15 cellular contexts compared by ENCODE assay signal in the genomic region with DNA sequence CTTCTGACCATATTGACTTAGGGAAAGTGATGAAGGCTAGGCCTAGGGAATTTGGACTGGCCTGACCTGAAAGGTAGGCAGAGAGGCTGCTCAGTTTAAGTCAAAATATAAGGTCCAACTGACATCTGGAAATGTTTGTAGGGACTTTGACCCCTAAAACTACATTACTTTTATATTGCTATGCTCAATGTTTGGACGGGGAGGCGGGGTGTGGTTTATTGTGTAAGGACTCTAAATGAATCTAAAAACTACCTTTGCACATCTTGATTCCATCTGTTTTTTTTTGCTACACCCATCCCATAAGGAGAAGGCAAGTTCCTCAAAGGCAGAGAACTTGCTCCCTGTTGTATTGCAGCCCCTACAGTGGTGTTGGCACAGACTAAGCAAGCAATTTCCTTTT.
A peak's percentile ranks its signal among the peaks of the same experiment; 100 is the strongest.
DNase-seq lines count a peak whose midpoint lies in the region; ATAC-seq and TF ChIP-seq lines count a peak whose summit lies in the region.
"Had no signal": no experiment of that assay in that cellular context is flagged by ENCODE, and none has a peak within 500 bp of the region (broad histone marks: within the 10 kb centered on the region; RNA-seq: fewer than 3 reads in every experiment).

No MANE protein-coding gene starts in this region.

- no peaks in the 10 kb centered on the region for H3K36me3 ChIP-seq in breast epithelium
- no peaks in the 10 kb centered on the region for H3K36me3 ChIP-seq in mammary epithelial cell (ENCODE audit: insufficient read depth, low read length)
- no peaks in the 10 kb centered on the region for H3K36me3 ChIP-seq in mucosa of descending colon (ENCODE audit: low read depth)
- no peaks in the 10 kb centered on the region for H3K36me3 ChIP-seq in CD8-positive, alpha-beta memory T cell (ENCODE audit: insufficient read depth, low read length)
- H3K36me3 ChIP-seq in spleen = no peaks in the 10 kb centered on the region
- H3K36me3 ChIP-seq: BLaER1 had no signal

- H3K27ac Mint-ChIP-seq in MCF 10A (ENCODE audit: low read depth, unreplicated experiment) (peak overlapping the region; percentile 76), chondrocyte (ENCODE audit: unreplicated experiment) (no peak overlapping the region)
- no peak overlapping the region for H3K27ac Mint-ChIP-seq in CD8-positive, alpha-beta memory T cell

- no peaks in the 10 kb centered on the region for H3K79me2 ChIP-seq in mammary epithelial cell (ENCODE audit: insufficient read depth, low read length)

- no peak for TF ChIP-seq CTCF in MCF 10A (IDR thresholded peaks at IDR 0.05; ENCODE audit: unreplicated experiment)
- TF ChIP-seq CTCF in breast epithelium (IDR thresholded peaks at IDR 0.05) = no peak
- no peak for TF ChIP-seq CTCF in mammary epithelial cell (conservative IDR thresholded peaks at IDR 0.05 in 1 of 2, IDR thresholded peaks at IDR 0.05 in 1 of 2; ENCODE audit: extremely low read depth in 1 of 2, insufficient read depth in 1 of 2, low read depth in 1 of 2, low read length in 2 of 2)
- TF ChIP-seq CTCF in mucosa of descending colon (IDR thresholded peaks at IDR 0.05) = no peak
- TF ChIP-seq CTCF in spleen (IDR thresholded peaks at IDR 0.05 in 8 of 11, conservative IDR thresholded peaks at IDR 0.05 in 3 of 11) = no peak
- no peak for TF ChIP-seq CTCF in chondrocyte (IDR thresholded peaks at IDR 0.05)

- H3K4me2 ChIP-seq in mammary epithelial cell (ENCODE audit: insufficient read depth, low read depth, low read length) = no peak overlapping the region
- H3K4me2 ChIP-seq: BLaER1 had no signal

- no peaks in the 10 kb centered on the region for H3K27me3 Mint-ChIP-seq in MCF 10A (ENCODE audit: insufficient read depth, unreplicated experiment)
- H3K27me3 Mint-ChIP-seq in CD8-positive, alpha-beta memory T cell = peaks cover 2 to 7% of the 10 kb centered on the region in 2 donors
- H3K27me3 Mint-ChIP-seq in chondrocyte (ENCODE audit: low read depth) = no peaks in the 10 kb centered on the region

- H2AFZ ChIP-seq in mammary epithelial cell (ENCODE audit: low read depth, low read length) = peak overlapping the region; percentile 37
- H2AFZ ChIP-seq: GM23248 had no signal

- no peaks in the 10 kb centered on the region for H3K9me3 Mint-ChIP-seq in MCF 10A (ENCODE audit: unreplicated experiment)
- peaks cover 0 to 2% (median 0%) of the 10 kb centered on the region in 5 donors for H3K9me3 Mint-ChIP-seq in CD8-positive, alpha-beta memory T cell
- H3K9me3 Mint-ChIP-seq in chondrocyte (ENCODE audit: low read depth) = peaks cover 8% of the 10 kb centered on the region

- POLR2A ChIA-PET in MCF 10A (lab: Yijun Ruan, JAX) = no interaction called here
- POLR2A ChIA-PET in CD8-positive, alpha-beta memory T cell (lab: Charles Lee) = no interaction called here

- dilution Hi-C loops in mammary epithelial cell (cut with HindIII; ENCODE audit: low sequenced_read_pairs) = no loop called here

- H3K4me1 Mint-ChIP-seq in MCF 10A (ENCODE audit: insufficient read depth, unreplicated experiment) = peaks cover 29% of the 10 kb centered on the region
- H3K4me1 Mint-ChIP-seq in CD8-positive, alpha-beta memory T cell = no peaks in the 10 kb centered on the region
- H3K4me1 Mint-ChIP-seq in chondrocyte (ENCODE audit: low read depth) = peaks cover 49% of the 10 kb centered on the region

- DNase-seq in MCF 10A (ENCODE audit: unreplicated experiment) (no peak), breast epithelium (ENCODE audit: low spot score in 2 of 2) (no peak), mammary epithelial cell (no peak), mucosa of descending colon (peak; percentile 58 to 89 (median 58)), spleen (no peak), chondrocyte (ENCODE audit: low spot score) (no peak)
- no peak for DNase-seq in CD8-positive, alpha-beta memory T cell
- DNase-seq: AML-193, Calu3, DMS 273 treated with DMSO at 0.1 percent for 48 hours had no signal

- H4K20me1 ChIP-seq in mammary epithelial cell (ENCODE audit: insufficient read depth, low read length) = no peaks in the 10 kb centered on the region
- H4K20me1 ChIP-seq: BLaER1 had no signal

- H3K9ac ChIP-seq in mammary epithelial cell (ENCODE audit: insufficient read depth, low read length) = no peak overlapping the region
- H3K9ac ChIP-seq: BLaER1, GM23248 had no signal

- no TSS peak for BruUV-seq in MCF 10A (replicated peaks; lab: Mats Ljungman, UMichigan)
- BruUV-seq in mammary epithelial cell (replicated peaks; lab: Mats Ljungman, UMichigan) = no TSS peak

- in situ Hi-C loops in mammary epithelial cell (cut with MboI; ENCODE audit: low sequenced_read_pairs in 2 of 2) = no loop called here

- H3K36me3 Mint-ChIP-seq in MCF 10A (ENCODE audit: insufficient read depth, unreplicated experiment) (no peaks in the 10 kb centered on the region), chondrocyte (ENCODE audit: low read depth) (no peaks in the 10 kb centered on the region)
- no peaks in the 10 kb centered on the region for H3K36me3 Mint-ChIP-seq in CD8-positive, alpha-beta memory T cell

- no peaks in the 10 kb centered on the region for H3K4me1 ChIP-seq in breast epithelium
- no peaks in the 10 kb centered on the region for H3K4me1 ChIP-seq in mammary epithelial cell (ENCODE audit: insufficient read depth, low read length)
- peaks cover 10% of the 10 kb centered on the region for H3K4me1 ChIP-seq in mucosa of descending colon (ENCODE audit: low read depth)
- H3K4me1 ChIP-seq in CD8-positive, alpha-beta memory T cell (ENCODE audit: insufficient read depth, low read length) = no peaks in the 10 kb centered on the region
- no peaks in the 10 kb centered on the region for H3K4me1 ChIP-seq in spleen
- H3K4me1 ChIP-seq: BLaER1 had no signal

- no peak overlapping the region for H3K4me3 ChIP-seq in breast epithelium
- H3K4me3 ChIP-seq in mammary epithelial cell (replicated peaks in 1 of 3; ENCODE audit: insufficient read depth in 1 of 3, low read depth in 2 of 3, low read length in 3 of 3) = no peak overlapping the region
- no peak overlapping the region for H3K4me3 ChIP-seq in mucosa of descending colon
- H3K4me3 ChIP-seq in CD8-positive, alpha-beta memory T cell (ENCODE audit: low read length) = no peak overlapping the region
- H3K4me3 ChIP-seq in spleen = no peak overlapping the region
- H3K4me3 ChIP-seq: BLaER1, GM23248 had no signal

- ATAC-seq in mucosa of descending colon (peak; percentile 94), HG03108 (IDR thresholded peaks at IDR 0.05; ENCODE audit: unreplicated experiment) (no peak)
- ATAC-seq: HCT116 had no signal

- no peak overlapping the region for H3K4me3 Mint-ChIP-seq in MCF 10A (ENCODE audit: unreplicated experiment)
- no peak overlapping the region for H3K4me3 Mint-ChIP-seq in CD8-positive, alpha-beta memory T cell
- no peak overlapping the region for H3K4me3 Mint-ChIP-seq in chondrocyte (ENCODE audit: unreplicated experiment)

- CTCF ChIA-PET in MCF 10A (lab: Yijun Ruan, JAX) = interaction anchor here (0.6 kb wide), 1 partner anchor 42 kb away, joined by 3 read pairs; no protein-coding TSS in a partner anchor
- CTCF ChIA-PET in mammary epithelial cell (lab: Charles Lee; ENCODE audit: low non-redundant PET) = no interaction called here
- CTCF ChIA-PET in CD8-positive, alpha-beta memory T cell (lab: Charles Lee) = no interaction called here

- WGBS in mammary epithelial cell (ENCODE audit: low coverage, missing lambda C conversion rate) = 83% methylated on average over 2 of the region's 2 CpGs
- 92 to 100% (median 94%) methylated on average over 2 of the region's 2 CpGs for WGBS in spleen, 5 donors

- TF ChIP-seq POLR2A in breast epithelium (IDR thresholded peaks at IDR 0.05) = no peak
- TF ChIP-seq POLR2A in spleen (IDR thresholded peaks at IDR 0.05) = no peak

- H3K27me3 ChIP-seq in breast epithelium = no peaks in the 10 kb centered on the region
- no peaks in the 10 kb centered on the region for H3K27me3 ChIP-seq in mammary epithelial cell (ENCODE audit: insufficient read depth, low read length)
- H3K27me3 ChIP-seq in CD8-positive, alpha-beta memory T cell (ENCODE audit: insufficient read depth, low read length, poor library complexity, severe bottlenecking) = no peaks in the 10 kb centered on the region
- no peaks in the 10 kb centered on the region for H3K27me3 ChIP-seq in spleen (replicated peaks in 1 of 7)
- H3K27me3 ChIP-seq: BLaER1 had no signal

- intact Hi-C loops in MCF 10A (cut with micrococcal nuclease) = no loop called here
- intact Hi-C loops in breast epithelium (cut with DNase I; ENCODE audit: low total_unique reads) = no loop called here
- intact Hi-C loops in mammary epithelial cell (cut with micrococcal nuclease) = no loop called here
- intact Hi-C loops in mucosa of descending colon (cut with DNase I, micrococcal nuclease) = no loop called here
- intact Hi-C loops in spleen (cut with DNase I; ENCODE audit: low total_unique reads) = no loop called here

- H3K27ac ChIP-seq in breast epithelium (no peak overlapping the region), mammary epithelial cell (ENCODE audit: insufficient read depth, low read depth, low read length) (no peak overlapping the region), spleen (no peak overlapping the region)
- H3K27ac ChIP-seq in CD8-positive, alpha-beta memory T cell (ENCODE audit: low read depth, low read length) = no peak overlapping the region
- H3K27ac ChIP-seq: 22Rv1, BLaER1, GM23248 had no signal

- H3K9me3 ChIP-seq in breast epithelium (no peaks in the 10 kb centered on the region), mammary epithelial cell (replicated peaks; ENCODE audit: insufficient read depth, low read length) (no peaks in the 10 kb centered on the region), mucosa of descending colon (no peaks in the 10 kb centered on the region), spleen (no peaks in the 10 kb centered on the region)
- no peaks in the 10 kb centered on the region for H3K9me3 ChIP-seq in CD8-positive, alpha-beta memory T cell (ENCODE audit: low read length)

Comparison
In these comparisons a context has a peak if more than half of its experiments do, and no peak if none do; other contexts are left out.
1. DNase-seq: peak in mucosa of descending colon (3 of 3); none in MCF 10A (single experiment), breast epithelium (0 of 2), mammary epithelial cell (single experiment), CD8-positive, alpha-beta memory T cell (0 of 5), spleen (single experiment) and chondrocyte (single experiment).